ENCODE assay signal across 34 cellular contexts in the genomic region with DNA sequence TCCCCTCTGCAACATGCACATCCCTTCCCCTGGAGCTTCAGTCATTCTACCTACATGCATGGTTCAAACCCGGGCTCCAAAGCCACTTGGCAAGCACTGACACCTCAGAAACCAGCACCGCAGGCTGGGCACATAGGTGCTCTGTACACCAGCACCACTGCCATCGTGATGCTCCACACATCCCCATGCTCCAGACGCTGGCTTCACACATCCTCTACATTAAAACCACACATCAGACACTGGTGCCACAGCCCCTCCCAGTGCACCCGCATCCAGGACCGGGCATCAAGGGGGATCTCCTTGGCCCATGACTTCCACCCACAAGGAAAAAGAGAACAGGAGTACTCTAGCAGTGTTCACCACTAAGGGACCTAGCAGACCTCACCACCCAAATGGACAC.
"Had no signal": no experiment of that assay in that cellular context is flagged by ENCODE, and none has a peak within 500 bp of the region (broad histone marks: within the 10 kb centered on the region; RNA-seq: fewer than 3 reads in every experiment).

No MANE protein-coding gene starts in this region.

- H3K27ac Mint-ChIP-seq: activated CD4-positive, alpha-beta memory T cell treated with anti-CD3 and anti-CD28 coated beads for 36 hours; activated CD4-positive, alpha-beta T cell treated with anti-CD3 and anti-CD28 coated beads for 36 hours; activated CD4-positive, alpha-beta T cell treated with anti-CD3 and anti-CD28 coated beads, Interleukin-2, amount 10 ng/mL, durations not matched to agents 24 days and 14 days; activated CD8-positive, alpha-beta memory T cell treated with anti-CD3 and anti-CD28 coated beads, Interleukin-2, amount 10 ng/mL, durations not matched to agents 7 days and 5 days; activated CD8-positive, alpha-beta T cell treated with anti-CD3 and anti-CD28 coated beads, Interleukin-2, amount 10 ng/mL, durations not matched to agents 7 days and 5 days; activated naive CD4-positive, alpha-beta T cell treated with anti-CD3 and anti-CD28 coated beads for 36 hours; activated naive CD4-positive, alpha-beta T cell treated with anti-CD3 and anti-CD28 coated beads, Interleukin-2, amount 50 U/mL, for 24 hours; activated naive CD8-positive, alpha-beta T cell treated with anti-CD3 and anti-CD28 coated beads for 36 hours; activated naive CD8-positive, alpha-beta T cell treated with anti-CD3 and anti-CD28 coated beads, Interleukin-2, amount 50 U/mL, for 24 hours; activated T-helper 1 cell treated with anti-CD3 and anti-CD28 coated beads, Interleukin-12 subunit alpha, Interleukin-12 subunit beta, Interleukin-2, Interleukin-4 antibody, amounts not matched to agents 30 ng/mL and 10 ng/mL and 1 ng/mL, durations not matched to agents 14 hours and 24 hours and 36 hours; dendritic cell treated with granulocyte-macrophage colony-stimulating factor and Interleukin-4, amounts not matched to agents 40 ng/mL and 50 ng/mL, for 4 days; T-helper 17 cell; T-helper 2 cell treated with Interferon-gamma antibody and Interleukin-4, amounts not matched to agents 5 μg/mL and 100 μg/mL, for 36 hours had no signal

- H3K9me3 ChIP-seq: adrenal gland, body of pancreas, colonic mucosa, esophagus squamous epithelium, gastroesophageal sphincter had no signal

- DNase-seq: activated CD4-positive, alpha-beta memory T cell treated with anti-CD3 and anti-CD28 coated beads for 36 hours; activated CD4-positive, alpha-beta T cell treated with anti-CD3 and anti-CD28 coated beads for 36 hours; activated CD4-positive, alpha-beta T cell treated with anti-CD3 and anti-CD28 coated beads, Interleukin-2, amount 10 ng/mL, durations not matched to agents 24 days and 14 days; activated CD4-positive, CD25-positive, alpha-beta regulatory T cell; activated CD4-positive, CD25-positive, alpha-beta regulatory T cell treated with anti-CD3 and anti-CD28 coated beads, Interleukin-2, amount 50 U/mL, for 72 hours; activated CD8-positive, alpha-beta memory T cell treated with anti-CD3 and anti-CD28 coated beads, Interleukin-2, amount 10 ng/mL, durations not matched to agents 7 days and 5 days; activated CD8-positive, alpha-beta memory T cell treated with anti-CD3 and anti-CD28 coated beads, Interleukin-2, amount 50 U/mL, for 4 hours; activated CD8-positive, alpha-beta T cell treated with anti-CD3 and anti-CD28 coated beads, Interleukin-2, amount 10 ng/mL, durations not matched to agents 7 days and 5 days; activated effector memory CD4-positive, alpha-beta T cell treated with anti-CD3 and anti-CD28 coated beads, Interleukin-2, amount 50 U/mL, for 16 hours; activated naive CD4-positive, alpha-beta T cell treated with anti-CD3 and anti-CD28 coated beads for 36 hours; activated naive CD8-positive, alpha-beta T cell treated with anti-CD3 and anti-CD28 coated beads for 36 hours; activated naive CD8-positive, alpha-beta T cell treated with anti-CD3 and anti-CD28 coated beads, Interleukin-2, amount 50 U/mL, for 24 hours; activated T-cell treated with anti-CD3 and anti-CD28 coated beads, Interleukin-2, amount 50 U/mL, for 1 hour; activated T-cell treated with anti-CD3 and anti-CD28 coated beads, Interleukin-2, amount 50 U/mL, for 48 hours; adrenal gland; amygdala; aorta; body of pancreas; central memory CD4-positive, alpha-beta T cell; cerebellar nuclear complex; colonic mucosa; dorsolateral prefrontal cortex; effector memory CD4-positive, alpha-beta T cell; erythroblast; esophagus squamous epithelium; foreskin melanocyte; T-helper 1 cell; T-helper 17 cell; T1000 had no signal

- H3K27ac ChIP-seq: adrenal gland, body of pancreas, colonic mucosa, dorsolateral prefrontal cortex, esophagus squamous epithelium, gastroesophageal sphincter had no signal

- H3K27me3 ChIP-seq: adrenal gland, body of pancreas, colonic mucosa, dorsolateral prefrontal cortex, esophagus squamous epithelium had no signal

- H3K4me3 ChIP-seq: adrenal gland, body of pancreas, colonic mucosa, dorsolateral prefrontal cortex, esophagus squamous epithelium, gastroesophageal sphincter had no signal

- H3K36me3 Mint-ChIP-seq: activated CD4-positive, alpha-beta memory T cell treated with anti-CD3 and anti-CD28 coated beads for 36 hours; activated CD8-positive, alpha-beta memory T cell treated with anti-CD3 and anti-CD28 coated beads, Interleukin-2, amount 10 ng/mL, durations not matched to agents 7 days and 5 days; activated naive CD8-positive, alpha-beta T cell treated with anti-CD3 and anti-CD28 coated beads for 36 hours had no signal

- H3K4me3 Mint-ChIP-seq: activated CD4-positive, alpha-beta memory T cell treated with anti-CD3 and anti-CD28 coated beads for 36 hours; activated CD4-positive, alpha-beta T cell treated with anti-CD3 and anti-CD28 coated beads for 36 hours; activated CD4-positive, alpha-beta T cell treated with anti-CD3 and anti-CD28 coated beads, Interleukin-2, amount 10 ng/mL, durations not matched to agents 24 days and 14 days; activated CD8-positive, alpha-beta memory T cell treated with anti-CD3 and anti-CD28 coated beads, Interleukin-2, amount 10 ng/mL, durations not matched to agents 7 days and 5 days; activated CD8-positive, alpha-beta T cell treated with anti-CD3 and anti-CD28 coated beads, Interleukin-2, amount 10 ng/mL, durations not matched to agents 7 days and 5 days; activated naive CD4-positive, alpha-beta T cell treated with anti-CD3 and anti-CD28 coated beads for 36 hours; activated naive CD4-positive, alpha-beta T cell treated with anti-CD3 and anti-CD28 coated beads, Interleukin-2, amount 50 U/mL, for 24 hours; activated naive CD8-positive, alpha-beta T cell treated with anti-CD3 and anti-CD28 coated beads for 36 hours; activated naive CD8-positive, alpha-beta T cell treated with anti-CD3 and anti-CD28 coated beads, Interleukin-2, amount 50 U/mL, for 24 hours; activated T-helper 1 cell treated with anti-CD3 and anti-CD28 coated beads, Interleukin-12 subunit alpha, Interleukin-12 subunit beta, Interleukin-2, Interleukin-4 antibody, amounts not matched to agents 30 ng/mL and 10 ng/mL and 1 ng/mL, durations not matched to agents 14 hours and 24 hours and 36 hours; dendritic cell treated with granulocyte-macrophage colony-stimulating factor and Interleukin-4, amounts not matched to agents 40 ng/mL and 50 ng/mL, for 4 days; T-helper 17 cell; T-helper 2 cell treated with Interferon-gamma antibody and Interleukin-4, amounts not matched to agents 5 μg/mL and 100 μg/mL, for 36 hours had no signal

- H3K36me3 ChIP-seq: adrenal gland, colonic mucosa, esophagus squamous epithelium, gastroesophageal sphincter had no signal

- H3K9me3 Mint-ChIP-seq: activated CD4-positive, alpha-beta T cell treated with anti-CD3 and anti-CD28 coated beads, Interleukin-2, amount 10 ng/mL, durations not matched to agents 24 days and 14 days; activated naive CD4-positive, alpha-beta T cell treated with anti-CD3 and anti-CD28 coated beads, Interleukin-2, amount 50 U/mL, for 24 hours had no signal

- H3K4me1 Mint-ChIP-seq: activated CD4-positive, alpha-beta T cell treated with anti-CD3 and anti-CD28 coated beads for 36 hours; activated CD4-positive, alpha-beta T cell treated with anti-CD3 and anti-CD28 coated beads, Interleukin-2, amount 10 ng/mL, durations not matched to agents 24 days and 14 days; activated CD8-positive, alpha-beta memory T cell treated with anti-CD3 and anti-CD28 coated beads, Interleukin-2, amount 10 ng/mL, durations not matched to agents 7 days and 5 days; activated naive CD4-positive, alpha-beta T cell treated with anti-CD3 and anti-CD28 coated beads, Interleukin-2, amount 50 U/mL, for 24 hours; activated naive CD8-positive, alpha-beta T cell treated with anti-CD3 and anti-CD28 coated beads for 36 hours; activated naive CD8-positive, alpha-beta T cell treated with anti-CD3 and anti-CD28 coated beads, Interleukin-2, amount 50 U/mL, for 24 hours; T-helper 17 cell had no signal

- H3K4me1 ChIP-seq: adrenal gland, body of pancreas, colonic mucosa, esophagus squamous epithelium, gastroesophageal sphincter had no signal

- ATAC-seq: activated CD4-positive, alpha-beta T cell treated with anti-CD3 and anti-CD28 coated beads for 36 hours; activated CD8-positive, alpha-beta memory T cell treated with anti-CD3 and anti-CD28 coated beads, Interleukin-2, amount 10 ng/mL, durations not matched to agents 7 days and 5 days; activated CD8-positive, alpha-beta T cell treated with anti-CD3 and anti-CD28 coated beads, Interleukin-2, amount 10 ng/mL, durations not matched to agents 7 days and 5 days; activated naive CD8-positive, alpha-beta T cell treated with anti-CD3 and anti-CD28 coated beads, Interleukin-2, amount 50 U/mL, for 24 hours; body of pancreas; gastroesophageal sphincter; T-helper 17 cell had no signal
